8 cellular contexts compared by ENCODE assay signal in genomic region chr11:96464695-96465307, GRCh38.
A peak's percentile ranks its signal among the peaks of the same experiment; 100 is the strongest.
DNase-seq lines count a peak whose midpoint lies in the region; ATAC-seq and TF ChIP-seq lines count a peak whose summit lies in the region.

No MANE protein-coding gene starts in this region.

- peak; percentile 78 for ATAC-seq in HG02759 (IDR thresholded peaks at IDR 0.05; ENCODE audit: unreplicated experiment)

- TF ChIP-seq CTCF in GM13977 (IDR thresholded peaks at IDR 0.05; ENCODE audit: extremely low read depth, insufficient read depth, missing control alignments): peak; percentile 78

- in situ Hi-C loops in GM13977 (cut with MboI; ENCODE audit: low pct_unique_long_range_greater_than_20kb, low sequenced_read_pairs, unreplicated experiment): loop anchor here (25.0 kb wide), 1 partner anchor 672 kb away; no protein-coding TSS in a partner anchor

- peak; percentile 80 to 85 for DNase-seq in AML-193 (lab: John Stamatoyannopoulos, UW)
- peak; percentile 58 for DNase-seq in GM13977 (ENCODE audit: low spot score)
- DNase-seq in NCI-H1048 (lab: John Stamatoyannopoulos, UW): peak; percentile 51
- peak; percentile 42 for DNase-seq in SIG-M5 (lab: John Stamatoyannopoulos, UW)
- DNase-seq in epidermal melanocyte (ENCODE audit: insufficient read length, low spot score): peak; percentile 86
- peak; percentile 65 for DNase-seq in myocyte (ENCODE audit: low read depth)
- DNase-seq in effector CD8-positive, alpha-beta T cell (lab: John Stamatoyannopoulos, UW): no peak
